ENCODE assay signal across 28 cellular contexts in genomic region chr10:110400173-110400947, GRCh38.
DNase-seq lines count a peak whose midpoint lies in the region; ATAC-seq, FAIRE-seq and TF ChIP-seq lines count a peak whose summit lies in the region.
"Had no signal": no experiment of that assay in that cellular context is flagged by ENCODE, and none has a peak within 500 bp of the region (broad histone marks: within the 10 kb centered on the region; RNA-seq: fewer than 3 reads in every experiment).

No MANE protein-coding gene starts in this region.

- no peaks in the 10 kb centered on the region for H3K27me3 Mint-ChIP-seq in T-helper 1 cell treated with Interleukin-12 subunit alpha and Interleukin-12 subunit beta and Interleukin-4 antibody, amounts not matched to agents 30 μg/mL and 1 μg/mL, for 36 hours (ENCODE audit: low read depth)
- no peaks in the 10 kb centered on the region for H3K27me3 Mint-ChIP-seq in osteocyte (ENCODE audit: unreplicated experiment)
- H3K27me3 Mint-ChIP-seq: activated naive CD8-positive, alpha-beta T cell treated with anti-CD3 and anti-CD28 coated beads for 36 hours had no signal

- H3K79me2 ChIP-seq in PC-3 (ENCODE audit: low read length) (no peaks in the 10 kb centered on the region), endothelial cell of umbilical vein (ENCODE audit: control insufficient read depth, insufficient read depth, low read length) (no peaks in the 10 kb centered on the region)

- no peaks in the 10 kb centered on the region for H3F3A ChIP-seq in PC-3 (ENCODE audit: low read length, unreplicated experiment)

- ATAC-seq in PC-3 (no peak), GM18870 (IDR thresholded peaks at IDR 0.05; ENCODE audit: unreplicated experiment) (no peak)

- POLR2A ChIA-PET in PC-3 (lab: Charles Lee; ENCODE audit: unreplicated experiment) = interaction anchor here (1.3 to 2.0 kb wide), 3 partner anchors 8 to 103 kb away, joined by 3 to 14 read pairs (median 8); no protein-coding TSS in a partner anchor
- POLR2A ChIA-PET in endothelial cell of umbilical vein (lab: Charles Lee) = interaction anchor here (2.0 kb wide), 1 partner anchor 8 kb away, joined by 8 read pairs; no protein-coding TSS in a partner anchor

- H3K9me3 Mint-ChIP-seq in T-helper 1 cell treated with Interleukin-12 subunit alpha and Interleukin-12 subunit beta and Interleukin-4 antibody, amounts not matched to agents 30 μg/mL and 1 μg/mL, for 36 hours = no peaks in the 10 kb centered on the region
- H3K9me3 Mint-ChIP-seq in osteocyte (ENCODE audit: unreplicated experiment) = no peaks in the 10 kb centered on the region
- H3K9me3 Mint-ChIP-seq: activated naive CD8-positive, alpha-beta T cell treated with anti-CD3 and anti-CD28 coated beads for 36 hours had no signal

- dilution Hi-C loops in endothelial cell of umbilical vein (cut with MboI; ENCODE audit: extremely low pct_ligation_motif_present, low sequenced_read_pairs) = no loop called here

- no peaks in the 10 kb centered on the region for H3K9me2 ChIP-seq in PC-3 (replicated peaks; ENCODE audit: low read length)

- H3K4me2 ChIP-seq in PC-3 (ENCODE audit: low read length) = no peak overlapping the region
- no peak overlapping the region for H3K4me2 ChIP-seq in endothelial cell of umbilical vein (ENCODE audit: insufficient read depth, low read length)
- H3K4me2 ChIP-seq: BLaER1 had no signal

- TF ChIP-seq POLR2A in endothelial cell of umbilical vein (IDR thresholded peaks at IDR 0.05; ENCODE audit: low read depth, low read length) = no peak

- H4K20me1 ChIP-seq in PC-3 (ENCODE audit: low read length) (no peaks in the 10 kb centered on the region), endothelial cell of umbilical vein (replicated peaks; ENCODE audit: control insufficient read depth, extremely low read depth, insufficient read depth, low read length) (no peaks in the 10 kb centered on the region)
- H4K20me1 ChIP-seq: BLaER1 had no signal

- no peaks in the 10 kb centered on the region for H3K36me3 ChIP-seq in PC-3 (ENCODE audit: low read depth, low read length)
- H3K36me3 ChIP-seq in endothelial cell of umbilical vein (ENCODE audit: control insufficient read depth in 2 of 2, extremely low read depth in 1 of 2, insufficient read depth in 2 of 2, low read length in 2 of 2) = no peaks in the 10 kb centered on the region
- H3K36me3 ChIP-seq: BLaER1, lower lobe of right lung, right atrium auricular region, suprapubic skin, vagina had no signal

- no peaks in the 10 kb centered on the region for H3K9me1 ChIP-seq in endothelial cell of umbilical vein (replicated peaks; ENCODE audit: control insufficient read depth, extremely low read depth, insufficient read depth, low read length)

- FAIRE-seq in endothelial cell of umbilical vein (lab: Jason Lieb, UNC) = no peak
- FAIRE-seq: A204.1 had no signal

- H3K36me3 Mint-ChIP-seq in T-helper 1 cell treated with Interleukin-12 subunit alpha and Interleukin-12 subunit beta and Interleukin-4 antibody, amounts not matched to agents 30 μg/mL and 1 μg/mL, for 36 hours (ENCODE audit: low read depth) = peaks cover 5% of the 10 kb centered on the region
- H3K36me3 Mint-ChIP-seq in osteocyte (ENCODE audit: unreplicated experiment) = no peaks in the 10 kb centered on the region
- H3K36me3 Mint-ChIP-seq: activated naive CD8-positive, alpha-beta T cell treated with anti-CD3 and anti-CD28 coated beads for 36 hours; brain had no signal

- H3K4me1 Mint-ChIP-seq in T-helper 1 cell treated with Interleukin-12 subunit alpha and Interleukin-12 subunit beta and Interleukin-4 antibody, amounts not matched to agents 30 μg/mL and 1 μg/mL, for 36 hours (ENCODE audit: low read depth) = peaks cover 43% of the 10 kb centered on the region
- peaks cover 36% of the 10 kb centered on the region for H3K4me1 Mint-ChIP-seq in osteocyte (ENCODE audit: unreplicated experiment)

- peaks cover 47% of the 10 kb centered on the region for H3K4me1 ChIP-seq in PC-3 (ENCODE audit: insufficient read depth, low read length)
- peaks cover 50% of the 10 kb centered on the region for H3K4me1 ChIP-seq in endothelial cell of umbilical vein (ENCODE audit: control insufficient read depth, extremely low read depth, insufficient read depth, low read length)
- H3K4me1 ChIP-seq: BLaER1 had no signal

- no peaks in the 10 kb centered on the region for H3K9me3 ChIP-seq in PC-3 (ENCODE audit: low read length)
- H3K9me3 ChIP-seq in endothelial cell of umbilical vein (replicated peaks; ENCODE audit: control insufficient read depth, insufficient read depth, low read length) = no peaks in the 10 kb centered on the region
- H3K9me3 ChIP-seq: BLaER1, lower lobe of right lung, right atrium auricular region, suprapubic skin, vagina had no signal

- no peak overlapping the region for H2AFZ ChIP-seq in PC-3 (ENCODE audit: low read length)
- H2AFZ ChIP-seq in endothelial cell of umbilical vein (ENCODE audit: low read depth, low read length) = no peak overlapping the region

- no peak overlapping the region for H3K4me3 ChIP-seq in PC-3 (ENCODE audit: low read length)
- H3K4me3 ChIP-seq in endothelial cell of umbilical vein (replicated peaks in 1 of 3; ENCODE audit: insufficient read depth in 1 of 3, low read depth in 1 of 3, low read length in 3 of 3) = no peak overlapping the region
- H3K4me3 ChIP-seq: BLaER1, coronary artery, lower lobe of right lung, right atrium auricular region, suprapubic skin, vagina had no signal

- peak overlapping the region; percentile 36 for H3K27ac Mint-ChIP-seq in T-helper 1 cell treated with Interleukin-12 subunit alpha and Interleukin-12 subunit beta and Interleukin-4 antibody, amounts not matched to agents 30 μg/mL and 1 μg/mL, for 36 hours
- H3K27ac Mint-ChIP-seq in osteocyte (ENCODE audit: unreplicated experiment) = peak overlapping the region; percentile 31
- H3K27ac Mint-ChIP-seq: activated naive CD8-positive, alpha-beta T cell treated with anti-CD3 and anti-CD28 coated beads for 36 hours had no signal

- CTCF ChIA-PET in PC-3 (lab: Charles Lee) = no interaction called here
- CTCF ChIA-PET in endothelial cell of umbilical vein (lab: Charles Lee) = interaction anchor here (1.2 to 6.4 kb wide), 7 partner anchors 8 to 96 kb away, joined by 3 to 62 read pairs (median 6); no protein-coding TSS in a partner anchor

- DNase-seq in T-helper 1 cell (no peak), PC-3 (peak; percentile 9), endothelial cell of umbilical vein (ENCODE audit: low read depth, low spot score) (no peak), osteocyte (ENCODE audit: extremely low spot score, unreplicated experiment) (no peak), hypothalamus (lab: John Stamatoyannopoulos, UW) (no peak), MV-4-11 (lab: John Stamatoyannopoulos, UW) (no peak)
- DNase-seq: activated CD4-positive, alpha-beta T cell treated with anti-CD3 and anti-CD28 coated beads for 48 hours; activated naive CD8-positive, alpha-beta T cell treated with anti-CD3 and anti-CD28 coated beads for 36 hours; GDM1; hippocampal formation; islet precursor cell; KG1; lower lobe of right lung; NCI-H1048; NCI-H1930; NCI-H446 treated with DMSO at 0.1 percent for 48 hours; NK-92 treated with Interleukin-12 subunit alpha and Interleukin-12 subunit beta, amount 100 ng/mL, for 24 hours; occipital lobe; stimulated activated CD4-positive, alpha-beta T cell treated with anti-CD3 and anti-CD28 coated beads, Interleukin-15, amount 100 ng/mL, for 24 hours had no signal

- TF ChIP-seq CTCF in PC-3 (conservative IDR thresholded peaks at IDR 0.05; ENCODE audit: low read depth, low read length) (no peak), endothelial cell of umbilical vein (IDR thresholded peaks at IDR 0.05; ENCODE audit: extremely low read depth in 1 of 2, insufficient read depth in 1 of 2, low read depth in 1 of 2, low read length in 2 of 2) (no peak), osteocyte (IDR thresholded peaks at IDR 0.05) (no peak)

- no peak overlapping the region for H3K4me3 Mint-ChIP-seq in T-helper 1 cell treated with Interleukin-12 subunit alpha and Interleukin-12 subunit beta and Interleukin-4 antibody, amounts not matched to agents 30 μg/mL and 1 μg/mL, for 36 hours
- H3K4me3 Mint-ChIP-seq in osteocyte (ENCODE audit: unreplicated experiment) = no peak overlapping the region
- H3K4me3 Mint-ChIP-seq: activated naive CD8-positive, alpha-beta T cell treated with anti-CD3 and anti-CD28 coated beads for 36 hours had no signal

- intact Hi-C loops in PC-3 (cut with micrococcal nuclease) = no loop called here
- intact Hi-C loops in endothelial cell of umbilical vein (cut with micrococcal nuclease) = no loop called here

- no peaks in the 10 kb centered on the region for H3K27me3 ChIP-seq in PC-3 (ENCODE audit: low read length)
- no peaks in the 10 kb centered on the region for H3K27me3 ChIP-seq in endothelial cell of umbilical vein (ENCODE audit: control insufficient read depth in 2 of 2, insufficient read depth in 2 of 2, low read length in 2 of 2)
- H3K27me3 ChIP-seq: BLaER1, right atrium auricular region, suprapubic skin, vagina had no signal

- BruUV-seq in PC-3 (replicated peaks; lab: Mats Ljungman, UMichigan) (no TSS peak), endothelial cell of umbilical vein (replicated peaks; lab: Mats Ljungman, UMichigan) (no TSS peak)

- H3K27ac ChIP-seq in PC-3 (ENCODE audit: low read length) = peak overlapping the region; percentile 98
- H3K27ac ChIP-seq in endothelial cell of umbilical vein (ENCODE audit: insufficient read depth, low read depth, low read length) = peak overlapping the region; percentile 98
- H3K27ac ChIP-seq: BLaER1, coronary artery, lower lobe of right lung, right atrium auricular region, suprapubic skin, vagina had no signal

- H3K9ac ChIP-seq in PC-3 (ENCODE audit: low read length) = peak overlapping the region; percentile 55
- peak overlapping the region; percentile 26 for H3K9ac ChIP-seq in endothelial cell of umbilical vein (replicated peaks; ENCODE audit: extremely low read depth, insufficient read depth, low read length)
- H3K9ac ChIP-seq: BLaER1 had no signal

TF ChIP-seq in endothelial cell of umbilical vein, 7 proteins besides CTCF, POLR2A, EP300 and RAD21:
- TF ChIP-seq MYC (IDR thresholded peaks at IDR 0.05; ENCODE audit: low read depth, low read length) (no peak), JUN (IDR thresholded peaks at IDR 0.05; ENCODE audit: borderline replicate concordance, insufficient read depth, insufficient read length, low read depth) (no peak), FOS (IDR thresholded peaks at IDR 0.05; ENCODE audit: borderline replicate concordance, insufficient read depth, low read length) (no peak), POLR2AphosphoS5 (IDR thresholded peaks at IDR 0.05; ENCODE audit: insufficient read depth, low read depth, low read length) (no peak), GATA2 (IDR thresholded peaks at IDR 0.05; ENCODE audit: insufficient read depth, insufficient read length, low read depth, low read length) (no peak), EZH2 (IDR thresholded peaks at IDR 0.05; ENCODE audit: borderline replicate concordance, low read depth, low read length, severe bottlenecking) (no peak), MAX (IDR thresholded peaks at IDR 0.05; ENCODE audit: insufficient read depth, insufficient read length) (no peak)
